In the genomic region with DNA sequence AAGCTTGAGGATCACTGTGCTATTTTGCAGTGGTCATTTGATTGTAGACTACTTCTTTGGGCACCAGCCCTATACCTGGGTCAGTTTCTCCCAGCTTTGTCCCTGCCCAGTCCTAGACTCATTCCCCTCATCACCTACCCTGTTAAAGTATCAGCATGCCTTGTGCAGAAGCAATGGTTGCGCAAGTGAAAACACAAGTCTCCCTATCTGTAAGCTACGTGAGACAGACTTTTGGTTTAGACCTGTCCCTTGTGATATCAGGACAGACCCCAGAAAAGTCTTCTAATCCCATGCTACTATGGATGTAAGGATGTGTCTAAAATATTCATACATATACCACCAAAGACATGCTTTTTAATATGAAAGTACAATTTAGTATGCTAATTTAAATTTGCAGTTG, we compare ENCODE assay signal across 24 cellular contexts.
DNase-seq lines count a peak whose midpoint lies in the region; ATAC-seq, FAIRE-seq and TF ChIP-seq lines count a peak whose summit lies in the region.
"Had no signal": no experiment of that assay in that cellular context is flagged by ENCODE, and none has a peak within 500 bp of the region (broad histone marks: within the 10 kb centered on the region; RNA-seq: fewer than 3 reads in every experiment).

No MANE protein-coding gene starts in this region.

- H3K79me2 ChIP-seq in H1 (ENCODE audit: control insufficient read depth in 1 of 2, insufficient read depth in 2 of 2, low read length in 2 of 2): no peaks in the 10 kb centered on the region
- H3K79me2 ChIP-seq in mammary epithelial cell (ENCODE audit: insufficient read depth, low read length): no peaks in the 10 kb centered on the region

- no peak for TF ChIP-seq CTCF in NB4 (IDR thresholded peaks at IDR 0.05; ENCODE audit: low read depth, low read length)
- TF ChIP-seq CTCF in H1 (IDR thresholded peaks at IDR 0.05; ENCODE audit: control extremely low read depth in 1 of 3, insufficient read depth in 1 of 3, low read depth in 1 of 3, low read length in 3 of 3): no peak
- TF ChIP-seq CTCF in mammary epithelial cell (conservative IDR thresholded peaks at IDR 0.05 in 1 of 2, IDR thresholded peaks at IDR 0.05 in 1 of 2; ENCODE audit: extremely low read depth in 1 of 2, insufficient read depth in 1 of 2, low read depth in 1 of 2, low read length in 2 of 2): no peak
- no peak for TF ChIP-seq CTCF in foreskin keratinocyte (conservative IDR thresholded peaks at IDR 0.05)

- dilution Hi-C loops in mammary epithelial cell (cut with HindIII; ENCODE audit: low sequenced_read_pairs): no loop called here

- 94% methylated on average over 2 of the region's 2 CpGs; no CpG with 5 or more reads in 1 of the 2 experiments for WGBS in H1 (ENCODE audit: extremely low coverage in 1 of 2, insufficient coverage in 1 of 2, insufficient read length in 1 of 2, insufficient replicate concordance in 2 of 2, low coverage in 1 of 2, low lambda C conversion rate in 2 of 2, missing lambda C conversion rate in 1 of 2), 2 experiments
- 96% methylated on average over 2 of the region's 2 CpGs for WGBS in mammary epithelial cell (ENCODE audit: low coverage, missing lambda C conversion rate)

- no peaks in the 10 kb centered on the region for H3K36me3 Mint-ChIP-seq in stimulated activated memory B cell treated with anti-CD40 and anti-IgM and Interleukin-4, amounts not matched to agents 10 μg/mL and 1 μg/mL and 100 μg/mL, for 72 hours
- H3K36me3 Mint-ChIP-seq: CD4-positive, CD25-positive, alpha-beta regulatory T cell had no signal

- no peak overlapping the region for H2AFZ ChIP-seq in H1 (ENCODE audit: low read length)
- H2AFZ ChIP-seq in mammary epithelial cell (ENCODE audit: low read depth, low read length): no peak overlapping the region
- H2AFZ ChIP-seq: GM23248 had no signal

- H2AK5ac ChIP-seq in H1 (ENCODE audit: low read depth, low read length): no peak overlapping the region

- no peak overlapping the region for H2BK20ac ChIP-seq in H1 (ENCODE audit: low read length)

- POLR2A ChIA-PET in H1 (lab: Charles Lee; ENCODE audit: partially characterized antibody): no interaction called here

- no peaks in the 10 kb centered on the region for H3K9me3 ChIP-seq in H1 (ENCODE audit: insufficient read depth in 2 of 2, low read depth in 1 of 2, low read length in 1 of 2)
- no peaks in the 10 kb centered on the region for H3K9me3 ChIP-seq in mammary epithelial cell (replicated peaks; ENCODE audit: insufficient read depth, low read length)
- H3K9me3 ChIP-seq: BE2C had no signal

- H2BK15ac ChIP-seq in H1 (ENCODE audit: low read length): no peak overlapping the region

- H3K4me2 ChIP-seq in H1 (ENCODE audit: insufficient read depth in 1 of 2, low read depth in 2 of 2, low read length in 2 of 2) (no peak overlapping the region), mammary epithelial cell (ENCODE audit: insufficient read depth, low read depth, low read length) (no peak overlapping the region)

- no peak overlapping the region for H3K4me3 ChIP-seq in NB4 (ENCODE audit: low read depth, low read length)
- H3K4me3 ChIP-seq in H1 (ENCODE audit: extremely low read depth in 1 of 4, insufficient read depth in 2 of 4, low read depth in 3 of 4, low read length in 4 of 4): no peak overlapping the region
- no peak overlapping the region for H3K4me3 ChIP-seq in mammary epithelial cell (replicated peaks in 1 of 3; ENCODE audit: insufficient read depth in 1 of 3, low read depth in 2 of 3, low read length in 3 of 3)
- H3K4me3 ChIP-seq: GM12878, GM23248 had no signal

- H3K79me1 ChIP-seq in H1 (ENCODE audit: low read depth, low read length): no peaks in the 10 kb centered on the region

- no peak overlapping the region for H3K14ac ChIP-seq in H1 (ENCODE audit: insufficient read length)

- DNase-seq in NB4 (ENCODE audit: low read depth): peak; percentile 17
- no peak for DNase-seq in H1 (ENCODE audit: low read depth in 1 of 2, low spot score in 2 of 2)
- DNase-seq in mammary epithelial cell: no peak
- DNase-seq in foreskin keratinocyte: no peak
- DNase-seq: ACHN; BE2C; C1 segment of cervical spinal cord; CD4-positive, CD25-positive, alpha-beta regulatory T cell; CD8-positive, alpha-beta memory T cell; DMS 273 treated with DMSO at 0.1 percent for 48 hours; DMS53; DND-41; EL; GM23248; HCEC 1CT had no signal

- H4K91ac ChIP-seq in H1 (replicated peaks; ENCODE audit: insufficient read length, low read length): no peak overlapping the region

- TF ChIP-seq RAD21 in Ishikawa (IDR thresholded peaks at IDR 0.05; ENCODE audit: low read depth) (no peak), H1 (IDR thresholded peaks at IDR 0.05 in 1 of 2, conservative IDR thresholded peaks at IDR 0.05 in 1 of 2; ENCODE audit: low read depth in 2 of 2, low read length in 2 of 2) (no peak)

- H4K8ac ChIP-seq in H1 (ENCODE audit: extremely low read depth, insufficient read depth, low read length): no peak overlapping the region

- H3K27me3 ChIP-seq in H1 (replicated peaks in 1 of 4; ENCODE audit: control insufficient read depth in 3 of 4, extremely low read depth in 1 of 4, insufficient read depth in 3 of 4, low read length in 3 of 4) (no peaks in the 10 kb centered on the region), mammary epithelial cell (ENCODE audit: insufficient read depth, low read length) (no peaks in the 10 kb centered on the region), foreskin keratinocyte (no peaks in the 10 kb centered on the region)
- H3K27me3 ChIP-seq: BE2C had no signal

- no peaks in the 10 kb centered on the region for H3K23me2 ChIP-seq in H1 (ENCODE audit: low read depth, low read length)

- no peaks in the 10 kb centered on the region for H3K36me3 ChIP-seq in H1 (ENCODE audit: control insufficient read depth in 2 of 4, insufficient read depth in 4 of 4, low read length in 3 of 4)
- no peaks in the 10 kb centered on the region for H3K36me3 ChIP-seq in mammary epithelial cell (ENCODE audit: insufficient read depth, low read length)
- H3K36me3 ChIP-seq: BE2C had no signal

- peaks cover 18% of the 10 kb centered on the region for H3K4me1 Mint-ChIP-seq in stimulated activated memory B cell treated with anti-CD40 and anti-IgM and Interleukin-4, amounts not matched to agents 10 μg/mL and 1 μg/mL and 100 μg/mL, for 72 hours

- H3K23ac ChIP-seq in H1 (ENCODE audit: insufficient read length): no peak overlapping the region

- no peak overlapping the region for H2BK5ac ChIP-seq in H1 (ENCODE audit: low read depth, low read length)

- H3K4ac ChIP-seq in H1 (replicated peaks; ENCODE audit: insufficient read length, low read depth, low read length): no peak overlapping the region

- FAIRE-seq in H1 (lab: Jason Lieb, UNC): no peak
- FAIRE-seq: A204.1, GM12878, GM19239, H54 had no signal

- no peaks in the 10 kb centered on the region for H3K27me3 Mint-ChIP-seq in stimulated activated memory B cell treated with anti-CD40 and anti-IgM and Interleukin-4, amounts not matched to agents 10 μg/mL and 1 μg/mL and 100 μg/mL, for 72 hours
- H3K27me3 Mint-ChIP-seq: CD4-positive, CD25-positive, alpha-beta regulatory T cell; IgD-negative memory B cell had no signal

- no peak overlapping the region for H2BK120ac ChIP-seq in H1 (replicated peaks; ENCODE audit: low read depth, low read length)

- intact Hi-C loops in mammary epithelial cell (cut with micrococcal nuclease): no loop called here

- H3K56ac ChIP-seq in H1 (replicated peaks; ENCODE audit: insufficient read length, low read depth, low read length): no peak overlapping the region

- in situ Hi-C loops in mammary epithelial cell (cut with MboI; ENCODE audit: low sequenced_read_pairs in 2 of 2): no loop called here

- H3K27ac ChIP-seq in H1 (ENCODE audit: low read depth, low read length): no peak overlapping the region
- no peak overlapping the region for H3K27ac ChIP-seq in mammary epithelial cell (ENCODE audit: insufficient read depth, low read depth, low read length)
- H3K27ac ChIP-seq in foreskin keratinocyte: no peak overlapping the region
- H3K27ac ChIP-seq: GM23248, HL-60 had no signal

- no peaks in the 10 kb centered on the region for H4K20me1 ChIP-seq in H1 (replicated peaks in 1 of 2; ENCODE audit: control insufficient read depth in 1 of 2, insufficient read depth in 2 of 2, low read length in 2 of 2)
- no peaks in the 10 kb centered on the region for H4K20me1 ChIP-seq in mammary epithelial cell (ENCODE audit: insufficient read depth, low read length)

- CTCF ChIA-PET in H1 (lab: Charles Lee; ENCODE audit: partially characterized antibody): interaction anchor here (1.4 kb wide), 2 partner anchors 8 to 15 kb away, joined by 3 to 4 read pairs; no protein-coding TSS in a partner anchor
- CTCF ChIA-PET in mammary epithelial cell (lab: Charles Lee; ENCODE audit: low non-redundant PET): no interaction called here

- no peak for ATAC-seq in stimulated activated memory B cell treated with anti-CD40 and anti-IgM and Interleukin-4, amounts not matched to agents 10 μg/mL and 1 μg/mL and 100 μg/mL, for 72 hours
- ATAC-seq in activated CD4-positive, CD25-positive, alpha-beta regulatory T cell treated with anti-CD3 and anti-CD28 coated beads, Interleukin-2, amount 50 U/mL, for 24 hours: no peak
- no peak for ATAC-seq in foreskin keratinocyte
- ATAC-seq: GM12878 had no signal

- H3K9ac ChIP-seq in H1 (replicated peaks in 1 of 4; ENCODE audit: extremely low read depth in 1 of 4, low read depth in 3 of 4, low read length in 3 of 4) (no peak overlapping the region), mammary epithelial cell (ENCODE audit: insufficient read depth, low read length) (no peak overlapping the region)
- H3K9ac ChIP-seq: GM23248 had no signal

- no peak for TF ChIP-seq EP300 in Ishikawa (IDR thresholded peaks at IDR 0.05; ENCODE audit: borderline replicate concordance)
- TF ChIP-seq EP300 in H1 (IDR thresholded peaks at IDR 0.05; ENCODE audit: borderline replicate concordance in 1 of 2, low read depth in 2 of 2, low read length in 2 of 2): no peak

- H2BK12ac ChIP-seq in H1 (ENCODE audit: low read depth, low read length): no peak overlapping the region

- no peak overlapping the region for H4K5ac ChIP-seq in H1 (ENCODE audit: insufficient read length, low read depth, low read length)

- H3K9me3 Mint-ChIP-seq in stimulated activated memory B cell treated with anti-CD40 and anti-IgM and Interleukin-4, amounts not matched to agents 10 μg/mL and 1 μg/mL and 100 μg/mL, for 72 hours: no peaks in the 10 kb centered on the region
- H3K9me3 Mint-ChIP-seq: CD8-positive, alpha-beta memory T cell; IgD-negative memory B cell had no signal

- BruUV-seq in mammary epithelial cell (replicated peaks; lab: Mats Ljungman, UMichigan): no TSS peak

- H3K4me3 Mint-ChIP-seq in stimulated activated memory B cell treated with anti-CD40 and anti-IgM and Interleukin-4, amounts not matched to agents 10 μg/mL and 1 μg/mL and 100 μg/mL, for 72 hours: no peak overlapping the region
- H3K4me3 Mint-ChIP-seq: CD4-positive, CD25-positive, alpha-beta regulatory T cell; CD8-positive, alpha-beta memory T cell; IgD-negative memory B cell had no signal

- no peak overlapping the region for H3K18ac ChIP-seq in H1 (ENCODE audit: extremely low read depth, low read length)

- H3K27ac Mint-ChIP-seq in stimulated activated memory B cell treated with anti-CD40 and anti-IgM and Interleukin-4, amounts not matched to agents 10 μg/mL and 1 μg/mL and 100 μg/mL, for 72 hours: peak overlapping the region; percentile 27
- H3K27ac Mint-ChIP-seq: CD8-positive, alpha-beta memory T cell had no signal

- H3K4me1 ChIP-seq in H1 (replicated peaks in 1 of 4; ENCODE audit: control insufficient read depth in 3 of 4, insufficient read depth in 4 of 4, low read length in 3 of 4): no peaks in the 10 kb centered on the region
- H3K4me1 ChIP-seq in mammary epithelial cell (ENCODE audit: insufficient read depth, low read length): no peaks in the 10 kb centered on the region
- H3K4me1 ChIP-seq in foreskin keratinocyte: no peaks in the 10 kb centered on the region

- TF ChIP-seq POLR2A in NB4 (IDR thresholded peaks at IDR 0.05; ENCODE audit: extremely low read depth, insufficient read length) (no peak), H1 (IDR thresholded peaks at IDR 0.05; ENCODE audit: control extremely low read depth in 1 of 2, low read depth in 2 of 2, low read length in 2 of 2) (no peak)
